14 cellular contexts compared by ENCODE assay signal in genomic region chr2:158795110-158795924, GRCh38. TPM values are rescaled to one million over a fixed set of nuclear protein-coding genes. Genes with fewer than 3 reads are reported as not detected.
DNase-seq lines count a peak whose midpoint lies in the region; ATAC-seq and TF ChIP-seq lines count a peak whose summit lies in the region.
"Had no signal": no experiment of that assay in that cellular context is flagged by ENCODE, and none has a peak within 500 bp of the region (broad histone marks: within the 10 kb centered on the region; RNA-seq: fewer than 3 reads in every experiment).

Gene DAPL1 (plus strand): TSS chr2:158795317. CDS start chr2:158795373, 56 bp downstream.

- WGBS in stomach, 5 donors: 8 to 25% (median 19%) methylated on average over 10 of the region's 10 CpGs

- peaks cover 32% of the 10 kb centered on the region for H3K27me3 Mint-ChIP-seq in HFFc6 (ENCODE audit: insufficient read depth)
- H3K27me3 Mint-ChIP-seq: dendritic cell treated with granulocyte-macrophage colony-stimulating factor and Interleukin-4, amounts not matched to agents 40 ng/mL and 50 ng/mL, for 4 days had no signal

- H3K27me3 ChIP-seq in stomach: peaks cover 0 to 5% (median 0%) of the 10 kb centered on the region in 3 donors

- H3K27ac Mint-ChIP-seq in HFFc6: no peak within 1 kb of the TSS
- H3K27ac Mint-ChIP-seq: activated T-cell treated with anti-CD3 and anti-CD28 coated beads, Interleukin-2, amount 50 U/mL, for 72 hours; dendritic cell treated with granulocyte-macrophage colony-stimulating factor and Interleukin-4, amounts not matched to agents 40 ng/mL and 50 ng/mL, for 4 days; progenitor cell of endocrine pancreas had no signal

- intact Hi-C loops in stomach (cut with DNase I; ENCODE audit: low total_unique reads): no loop called here

- no peaks in the 10 kb centered on the region for H3K9me3 Mint-ChIP-seq in HFFc6
- H3K9me3 Mint-ChIP-seq: activated T-cell treated with anti-CD3 and anti-CD28 coated beads, Interleukin-2, amount 50 U/mL, for 72 hours; dendritic cell treated with granulocyte-macrophage colony-stimulating factor and Interleukin-4, amounts not matched to agents 40 ng/mL and 50 ng/mL, for 4 days had no signal

- peaks cover 0 to 8% (median 2%) of the 10 kb centered on the region in 4 donors for H3K4me1 ChIP-seq in stomach

- ATAC-seq in esophagus mucosa: peak; percentile 81
- ATAC-seq in GM19023 (IDR thresholded peaks at IDR 0.05; ENCODE audit: unreplicated experiment): no peak
- ATAC-seq: activated T-cell treated with anti-CD3 and anti-CD28 coated beads, Interleukin-2, amount 50 U/mL, for 72 hours had no signal

- no peak within 1 kb of the TSS for H3K27ac ChIP-seq in stomach
- H3K27ac ChIP-seq: 22Rv1 had no signal

- peak within 1 kb of the TSS in 3 of 4 donors; percentile 9 to 25 (median 9) for H3K4me3 ChIP-seq in stomach

- no peaks in the 10 kb centered on the region for H3K36me3 Mint-ChIP-seq in HFFc6 (ENCODE audit: low read depth)

- H3K4me1 Mint-ChIP-seq in HFFc6 (ENCODE audit: low read depth): peaks cover 7% of the 10 kb centered on the region

- TF ChIP-seq POLR2A in stomach (IDR thresholded peaks at IDR 0.05): no peak

- DNase-seq in DMS 273 (lab: John Stamatoyannopoulos, UW; ENCODE audit: unreplicated experiment): peak; percentile 77
- no peak for DNase-seq in DMS 273 treated with DMSO at 0.1 percent for 48 hours (lab: John Stamatoyannopoulos, UW)
- peak; percentile 83 for DNase-seq in NCI-H69 (lab: John Stamatoyannopoulos, UW)
- peak; percentile 46 for DNase-seq in stomach
- DNase-seq in HFFc6: no peak
- no peak for DNase-seq in foreskin melanocyte
- DNase-seq: activated T-cell treated with anti-CD3 and anti-CD28 coated beads, Interleukin-2, amount 50 U/mL, for 72 hours; NCI-H226 had no signal

- no peaks in the 10 kb centered on the region for H3K36me3 ChIP-seq in stomach

- no peaks in the 10 kb centered on the region for H3K9me3 ChIP-seq in stomach

- no peak within 1 kb of the TSS for H3K4me3 Mint-ChIP-seq in HFFc6
- H3K4me3 Mint-ChIP-seq: activated T-cell treated with anti-CD3 and anti-CD28 coated beads, Interleukin-2, amount 50 U/mL, for 72 hours; dendritic cell treated with granulocyte-macrophage colony-stimulating factor and Interleukin-4, amounts not matched to agents 40 ng/mL and 50 ng/mL, for 4 days had no signal

- TF ChIP-seq CTCF in stomach (IDR thresholded peaks at IDR 0.05) (no peak), HFFc6 (IDR thresholded peaks at IDR 0.05) (no peak)

- TF ChIP-seq EP300 in stomach (IDR thresholded peaks at IDR 0.05): no peak

RNA-seq across cellular contexts. Expression of gene DAPL1, which starts in this region (rescaled TPM):
- 179 TPM for total RNA-seq in esophagus mucosa
- not detected for total RNA-seq in stomach
- 100 to 1,000 TPM in 1 of 3 donors, 1 to 10 TPM in 1, not detected in 1; 1.4 to 138 TPM for polyA plus RNA-seq in stomach
- total RNA-seq in HFFc6 (2021; fragmentation: NEBNext Ultra II Directional; extraction: Animal tissue kit (Norgen Biotek cat#: 25700)): not detected
- total RNA-seq: activated T-cell treated with anti-CD3 and anti-CD28 coated beads, Interleukin-2, amount 50 U/mL, for 72 hours; progenitor cell of endocrine pancreas; T-helper 1 cell treated with Interleukin-12 subunit alpha and Interleukin-12 subunit beta and Interleukin-4 antibody, amounts not matched to agents 30 ng/mL and 1 ng/mL, for 36 hours had no signal

Comparison
In these comparisons a context has a peak if more than half of its experiments do, and no peak if none do; other contexts are left out.
1. RNA of gene DAPL1 (total RNA-seq): 179 TPM in esophagus mucosa (single experiment); not detected in stomach and not detected in HFFc6; every median in the first group is over 100 times any median in the second.
2. DNase-seq: peak in DMS 273 (single experiment), NCI-H69 (single experiment) and stomach (single experiment); none in DMS 273 treated with DMSO at 0.1 percent for 48 hours (single experiment), HFFc6 (single experiment) and foreskin melanocyte (single experiment).